ENCODE assay signal across 8 cellular contexts in the genomic region with DNA sequence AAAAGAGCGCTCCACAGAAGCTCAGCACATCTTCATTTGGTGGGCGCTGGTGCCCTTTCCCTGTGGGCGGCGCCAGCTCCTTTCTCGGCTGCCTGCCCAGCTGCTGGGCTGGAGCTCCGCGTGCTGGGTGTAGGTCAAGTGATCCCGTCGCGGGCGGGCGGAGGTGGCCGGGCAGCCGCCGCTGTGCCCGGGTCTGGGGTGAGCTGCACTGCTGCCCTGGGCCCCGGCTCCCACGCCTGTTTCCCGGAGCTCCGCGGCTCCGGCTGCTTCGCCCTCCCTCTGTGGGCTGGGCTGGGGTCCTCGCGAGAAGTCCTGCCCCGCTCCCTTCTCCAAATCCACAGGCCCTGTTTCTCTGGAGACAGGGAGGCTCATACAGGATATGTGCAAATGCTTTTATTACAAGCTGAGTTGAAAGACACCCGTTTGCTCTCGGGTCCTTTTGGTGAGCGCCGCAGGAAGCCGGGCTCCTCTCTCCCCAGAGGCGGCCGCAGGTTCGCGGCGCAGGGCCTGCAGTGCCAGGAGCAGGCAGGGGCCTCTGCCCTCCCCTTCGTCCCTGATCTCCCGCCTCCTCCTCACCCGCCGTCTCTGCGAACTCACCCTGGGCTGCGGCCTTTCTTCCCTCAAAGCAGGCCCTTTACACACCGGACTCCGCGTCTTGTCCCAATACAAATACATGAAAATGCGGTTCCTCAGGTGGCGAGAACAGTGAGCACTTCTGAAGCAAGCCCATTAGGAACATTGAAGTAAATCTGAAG.
DNase-seq lines count a peak whose midpoint lies in the region; ATAC-seq and TF ChIP-seq lines count a peak whose summit lies in the region.

No MANE protein-coding gene starts in this region.

- H3K27me3 Mint-ChIP-seq in CD4-positive, alpha-beta T cell, result peaks cover 66% of the 10 kb centered on the region
- peaks cover 42% of the 10 kb centered on the region for H3K27me3 Mint-ChIP-seq in activated naive CD8-positive, alpha-beta T cell treated with anti-CD3 and anti-CD28 coated beads, Interleukin-2, amount 10 ng/mL, durations not matched to agents 7 days and 5 days

- POLR2A ChIA-PET in CD4-positive, alpha-beta T cell (lab: Charles Lee), result interaction anchor here (0.9 to 1.4 kb wide), 2 partner anchors 26 to 68 kb away, joined by 3 to 8 read pairs; a partner anchor contains a TSS
- POLR2A ChIA-PET in activated naive CD8-positive, alpha-beta T cell treated with anti-CD3 and anti-CD28 coated beads, Interleukin-2, amount 10 ng/mL, durations not matched to agents 7 days and 5 days (lab: Charles Lee), result no interaction called here

- peak; percentile 63 for ATAC-seq in CD4-positive, alpha-beta T cell (ENCODE audit: poor library complexity)
- peak; percentile 68 for ATAC-seq in GM21381 (IDR thresholded peaks at IDR 0.05; ENCODE audit: unreplicated experiment)
- ATAC-seq in activated naive CD8-positive, alpha-beta T cell treated with anti-CD3 and anti-CD28 coated beads, Interleukin-2, amount 10 ng/mL, durations not matched to agents 7 days and 5 days (ENCODE audit: low read depth), result peak; percentile 75
- ATAC-seq in Right ventricle myocardium inferior, result peak; percentile 87

- H3K4me3 ChIP-seq in neuron (ENCODE audit: low read length), result peak overlapping the region; percentile 18

- no peak overlapping the region for H3K27ac Mint-ChIP-seq in CD4-positive, alpha-beta T cell
- H3K27ac Mint-ChIP-seq in activated naive CD8-positive, alpha-beta T cell treated with anti-CD3 and anti-CD28 coated beads, Interleukin-2, amount 10 ng/mL, durations not matched to agents 7 days and 5 days, result no peak overlapping the region

- intact Hi-C loops in CD4-positive, alpha-beta T cell (cut with DNase I, micrococcal nuclease), result no loop called here
- intact Hi-C loops in Right ventricle myocardium inferior (cut with DNase I), result no loop called here

- peak overlapping the region; percentile 90 for H3K4me3 Mint-ChIP-seq in CD4-positive, alpha-beta T cell
- H3K4me3 Mint-ChIP-seq in activated naive CD8-positive, alpha-beta T cell treated with anti-CD3 and anti-CD28 coated beads, Interleukin-2, amount 10 ng/mL, durations not matched to agents 7 days and 5 days, result peak overlapping the region; percentile 88

- CTCF ChIA-PET in CD4-positive, alpha-beta T cell (lab: Charles Lee), result interaction anchor here (0.8 kb wide), 1 partner anchor 69 kb away, joined by 3 read pairs; no protein-coding TSS in a partner anchor

- no peak for TF ChIP-seq CTCF in CD4-positive, alpha-beta T cell (IDR thresholded peaks at IDR 0.05)

- no peaks in the 10 kb centered on the region for H3K9me3 Mint-ChIP-seq in CD4-positive, alpha-beta T cell
- H3K9me3 Mint-ChIP-seq in activated naive CD8-positive, alpha-beta T cell treated with anti-CD3 and anti-CD28 coated beads, Interleukin-2, amount 10 ng/mL, durations not matched to agents 7 days and 5 days, result no peaks in the 10 kb centered on the region

- H2AFZ ChIP-seq in neuron (ENCODE audit: low read depth, low read length), result peak overlapping the region; percentile 65

- no peak overlapping the region for H3K27ac ChIP-seq in CD4-positive, alpha-beta T cell (ENCODE audit: low read depth, low read length)

- no peaks in the 10 kb centered on the region for H3K36me3 ChIP-seq in neuron (ENCODE audit: insufficient read depth, low read length)

- H3K4me1 ChIP-seq in neuron (ENCODE audit: insufficient read depth, low read length), result no peaks in the 10 kb centered on the region

- peak in 6 of 10 experiments; percentile 2 to 36 (median 15) for DNase-seq in CD4-positive, alpha-beta T cell
- peak; percentile 28 for DNase-seq in NCI-H524 treated with DMSO at 0.1 percent for 48 hours (lab: John Stamatoyannopoulos, UW)
- peak; percentile 64 for DNase-seq in activated naive CD8-positive, alpha-beta T cell treated with anti-CD3 and anti-CD28 coated beads, Interleukin-2, amount 10 ng/mL, durations not matched to agents 7 days and 5 days
- DNase-seq in Right ventricle myocardium inferior (ENCODE audit: missing footprints), result peak; percentile 78
- DNase-seq in NCI-H1694 treated with DMSO at 0.1 percent for 48 hours (lab: John Stamatoyannopoulos, UW), result no peak
- DNase-seq in DMS 273 (lab: John Stamatoyannopoulos, UW; ENCODE audit: unreplicated experiment), result no peak

- H3K9me3 ChIP-seq in CD4-positive, alpha-beta T cell (ENCODE audit: control insufficient read depth, low read length), result no peaks in the 10 kb centered on the region
- H3K9me3 ChIP-seq in neuron (ENCODE audit: low read length), result no peaks in the 10 kb centered on the region

- H3K27me3 ChIP-seq in CD4-positive, alpha-beta T cell (ENCODE audit: control insufficient read depth, insufficient read depth, low read length), result peaks cover 19% of the 10 kb centered on the region
- H3K27me3 ChIP-seq in neuron (ENCODE audit: insufficient read depth, low read length), result no peaks in the 10 kb centered on the region

- H3K36me3 Mint-ChIP-seq in CD4-positive, alpha-beta T cell (ENCODE audit: low read depth), result no peaks in the 10 kb centered on the region
- H3K36me3 Mint-ChIP-seq in activated naive CD8-positive, alpha-beta T cell treated with anti-CD3 and anti-CD28 coated beads, Interleukin-2, amount 10 ng/mL, durations not matched to agents 7 days and 5 days, result no peaks in the 10 kb centered on the region

- peaks cover 15% of the 10 kb centered on the region for H3K4me1 Mint-ChIP-seq in CD4-positive, alpha-beta T cell (ENCODE audit: low read depth)
- H3K4me1 Mint-ChIP-seq in activated naive CD8-positive, alpha-beta T cell treated with anti-CD3 and anti-CD28 coated beads, Interleukin-2, amount 10 ng/mL, durations not matched to agents 7 days and 5 days, result peaks cover 10% of the 10 kb centered on the region

Comparison
In these comparisons a context has a peak if more than half of its experiments do, and no peak if none do; other contexts are left out.
1. DNase-seq: peak in CD4-positive, alpha-beta T cell (6 of 10), NCI-H524 treated with DMSO at 0.1 percent for 48 hours (single experiment), activated naive CD8-positive, alpha-beta T cell treated with anti-CD3 and anti-CD28 coated beads, Interleukin-2, amount 10 ng/mL, durations not matched to agents 7 days and 5 days (single experiment) and Right ventricle myocardium inferior (single experiment); none in NCI-H1694 treated with DMSO at 0.1 percent for 48 hours (single experiment) and DMS 273 (single experiment).
2. Peak in every context shown above with its lines, with median percentiles within 50 percentile points of each other: ATAC-seq.